In the genomic region with DNA sequence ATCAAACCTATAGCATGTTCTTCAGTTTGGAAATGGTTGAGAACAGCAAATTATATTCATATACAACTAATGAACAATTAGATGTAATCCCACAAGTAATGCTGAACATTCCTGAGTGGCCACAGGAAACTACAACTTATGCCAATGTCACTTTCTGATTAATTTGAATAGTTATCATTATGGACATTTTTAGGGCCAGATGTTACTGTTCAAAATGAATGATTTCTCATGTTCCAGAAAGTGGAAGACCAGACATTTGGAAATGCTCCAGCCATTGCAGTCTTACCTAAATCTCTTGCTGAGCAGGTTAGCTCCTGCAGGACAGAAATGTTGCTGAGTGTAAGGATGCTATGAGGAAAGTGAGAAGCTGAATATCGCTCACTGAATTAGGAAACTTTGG, we compare ENCODE assay signal across 20 cellular contexts.
DNase-seq lines count a peak whose midpoint lies in the region; ATAC-seq, FAIRE-seq and TF ChIP-seq lines count a peak whose summit lies in the region.
"Had no signal": no experiment of that assay in that cellular context is flagged by ENCODE, and none has a peak within 500 bp of the region (broad histone marks: within the 10 kb centered on the region; RNA-seq: fewer than 3 reads in every experiment).

No MANE protein-coding gene starts in this region.

- H3K9me3 ChIP-seq in astrocyte (ENCODE audit: insufficient read depth, low read depth, low read length): no peaks in the 10 kb centered on the region
- no peaks in the 10 kb centered on the region for H3K9me3 ChIP-seq in trophoblast cell (ENCODE audit: insufficient read depth, low read depth, low read length)
- H3K9me3 ChIP-seq: A549 had no signal

- H3K27ac Mint-ChIP-seq in astrocyte (ENCODE audit: unreplicated experiment): no peak overlapping the region
- H3K27ac Mint-ChIP-seq: CD4-positive, alpha-beta T cell had no signal

- no peak overlapping the region for H3K23ac ChIP-seq in trophoblast cell (ENCODE audit: low read length)

- no peaks in the 10 kb centered on the region for H3K27me3 Mint-ChIP-seq in astrocyte (ENCODE audit: low read depth, unreplicated experiment)
- H3K27me3 Mint-ChIP-seq: CD4-positive, alpha-beta T cell had no signal

- no peaks in the 10 kb centered on the region for H3K36me3 Mint-ChIP-seq in astrocyte (ENCODE audit: low read depth, unreplicated experiment)

- peaks cover 17% of the 10 kb centered on the region for H3K4me1 Mint-ChIP-seq in astrocyte (ENCODE audit: low read depth, unreplicated experiment)

- TF ChIP-seq CTCF in astrocyte (IDR thresholded peaks at IDR 0.05; ENCODE audit: insufficient read depth, low read depth, low read length): no peak
- TF ChIP-seq CTCF in choroid plexus epithelial cell (conservative IDR thresholded peaks at IDR 0.05; ENCODE audit: low read depth, low read length): no peak
- TF ChIP-seq CTCF in retinal pigment epithelial cell (conservative IDR thresholded peaks at IDR 0.05; ENCODE audit: low read depth, low read length): no peak

- H3K27me3 ChIP-seq in astrocyte (ENCODE audit: insufficient read depth, low read length) (no peaks in the 10 kb centered on the region), trophoblast cell (ENCODE audit: insufficient read depth, low read length) (no peaks in the 10 kb centered on the region)

- H3K18ac ChIP-seq in trophoblast cell (ENCODE audit: low read length): no peak overlapping the region

- no peak for ATAC-seq in GM19351 (IDR thresholded peaks at IDR 0.05; ENCODE audit: unreplicated experiment)
- ATAC-seq: A549 had no signal

- H3K4me1 ChIP-seq in astrocyte (ENCODE audit: insufficient read depth, low read length): peaks cover 17% of the 10 kb centered on the region
- H3K4me1 ChIP-seq in trophoblast cell (ENCODE audit: control insufficient read depth in 1 of 2, insufficient read depth in 2 of 2, low read length in 2 of 2): no peaks in the 10 kb centered on the region

- no peak for FAIRE-seq in astrocyte (lab: Jason Lieb, UNC)
- no peak for FAIRE-seq in frontal cortex (lab: Jason Lieb, UNC)
- FAIRE-seq: A549, G401.6, GM12891, GM19239, H54 had no signal

- H3K4ac ChIP-seq in trophoblast cell (ENCODE audit: low read depth, low read length): no peak overlapping the region

- no peak overlapping the region for H2AK5ac ChIP-seq in trophoblast cell (ENCODE audit: low read length)

- WGBS in trophoblast cell (ENCODE audit: extremely low coverage, insufficient coverage, insufficient read length): no CpG with 5 or more reads among the region's 1 CpG

- H2BK5ac ChIP-seq in trophoblast cell (ENCODE audit: low read depth, low read length, poor library complexity): no peak overlapping the region

- no peak overlapping the region for H4K12ac ChIP-seq in trophoblast cell (ENCODE audit: low read depth, low read length)

- H3K36me3 ChIP-seq in astrocyte (ENCODE audit: insufficient read depth, low read length) (no peaks in the 10 kb centered on the region), trophoblast cell (ENCODE audit: control insufficient read depth in 1 of 2, insufficient read depth in 2 of 2, low read length in 2 of 2) (no peaks in the 10 kb centered on the region)

- DNase-seq in DMS 273 (lab: John Stamatoyannopoulos, UW; ENCODE audit: unreplicated experiment) (peak; percentile 21), DMS 273 treated with DMSO at 0.1 percent for 48 hours (lab: John Stamatoyannopoulos, UW) (no peak), astrocyte (ENCODE audit: low read depth) (peak; percentile 67), choroid plexus epithelial cell (ENCODE audit: low read depth) (peak; percentile 12), retinal pigment epithelial cell (ENCODE audit: low read depth) (peak; percentile 8), frontal cortex (ENCODE audit: low spot score in 2 of 2) (no peak), trophoblast cell (no peak)
- DNase-seq: AML-193; CD4-positive, alpha-beta T cell; GM23248; HCEC 1CT had no signal

- no peak overlapping the region for H3K4me3 Mint-ChIP-seq in astrocyte (ENCODE audit: unreplicated experiment)
- H3K4me3 Mint-ChIP-seq: CD4-positive, alpha-beta T cell had no signal

- no peak overlapping the region for H2BK120ac ChIP-seq in trophoblast cell (ENCODE audit: insufficient read depth, low read length, poor library complexity)

- H4K91ac ChIP-seq in trophoblast cell (ENCODE audit: low read depth, low read length): no peak overlapping the region

- H4K8ac ChIP-seq in trophoblast cell (ENCODE audit: low read depth, low read length): no peak overlapping the region

- no peak overlapping the region for H3K4me2 ChIP-seq in astrocyte (ENCODE audit: low read length)
- H3K4me2 ChIP-seq in trophoblast cell (ENCODE audit: low read length): no peak overlapping the region
- H3K4me2 ChIP-seq: A549 had no signal

- H3K79me2 ChIP-seq in astrocyte (ENCODE audit: insufficient read depth, low read length) (no peaks in the 10 kb centered on the region), trophoblast cell (ENCODE audit: control insufficient read depth, insufficient read depth, low read length, poor library complexity) (no peaks in the 10 kb centered on the region)

- H2AFZ ChIP-seq in astrocyte (ENCODE audit: low read depth, low read length) (no peak overlapping the region), trophoblast cell (ENCODE audit: insufficient read depth, low read length, poor library complexity) (no peak overlapping the region)
- H2AFZ ChIP-seq: GM23248 had no signal

- H4K20me1 ChIP-seq in astrocyte (ENCODE audit: insufficient read depth, low read length): no peaks in the 10 kb centered on the region

- H3K27ac ChIP-seq in astrocyte (ENCODE audit: low read depth, low read length) (no peak overlapping the region), trophoblast cell (ENCODE audit: low read depth, low read length) (no peak overlapping the region)
- H3K27ac ChIP-seq: 22Rv1, A549, C4-2B, GM23248, HL-60 had no signal

- H3K9me3 Mint-ChIP-seq in astrocyte (ENCODE audit: unreplicated experiment): no peaks in the 10 kb centered on the region
- H3K9me3 Mint-ChIP-seq: CD4-positive, alpha-beta T cell had no signal

- H3K9ac ChIP-seq in astrocyte (ENCODE audit: low read length) (no peak overlapping the region), trophoblast cell (ENCODE audit: low read length) (no peak overlapping the region)
- H3K9ac ChIP-seq: GM23248 had no signal

- H3K4me3 ChIP-seq in astrocyte (ENCODE audit: insufficient read depth, low read depth, low read length) (no peak overlapping the region), choroid plexus epithelial cell (ENCODE audit: low read depth, low read length) (no peak overlapping the region), retinal pigment epithelial cell (ENCODE audit: low read length) (no peak overlapping the region), trophoblast cell (ENCODE audit: low read depth, low read length) (no peak overlapping the region)
- H3K4me3 ChIP-seq: A549, GM23248 had no signal

- no peak overlapping the region for H2BK12ac ChIP-seq in trophoblast cell (ENCODE audit: low read length)

- H3K14ac ChIP-seq in trophoblast cell (ENCODE audit: low read length): no peak overlapping the region

- H3K79me1 ChIP-seq in trophoblast cell (ENCODE audit: low read length): no peaks in the 10 kb centered on the region

Comparison
In these comparisons a context has a peak if more than half of its experiments do, and no peak if none do; other contexts are left out.
1. DNase-seq: peak in DMS 273 (single experiment), astrocyte (single experiment), choroid plexus epithelial cell (single experiment) and retinal pigment epithelial cell (single experiment); none in DMS 273 treated with DMSO at 0.1 percent for 48 hours (single experiment), frontal cortex (0 of 2) and trophoblast cell (0 of 2).